Comparison of ENCODE assay signal across 8 cellular contexts in the genomic region with DNA sequence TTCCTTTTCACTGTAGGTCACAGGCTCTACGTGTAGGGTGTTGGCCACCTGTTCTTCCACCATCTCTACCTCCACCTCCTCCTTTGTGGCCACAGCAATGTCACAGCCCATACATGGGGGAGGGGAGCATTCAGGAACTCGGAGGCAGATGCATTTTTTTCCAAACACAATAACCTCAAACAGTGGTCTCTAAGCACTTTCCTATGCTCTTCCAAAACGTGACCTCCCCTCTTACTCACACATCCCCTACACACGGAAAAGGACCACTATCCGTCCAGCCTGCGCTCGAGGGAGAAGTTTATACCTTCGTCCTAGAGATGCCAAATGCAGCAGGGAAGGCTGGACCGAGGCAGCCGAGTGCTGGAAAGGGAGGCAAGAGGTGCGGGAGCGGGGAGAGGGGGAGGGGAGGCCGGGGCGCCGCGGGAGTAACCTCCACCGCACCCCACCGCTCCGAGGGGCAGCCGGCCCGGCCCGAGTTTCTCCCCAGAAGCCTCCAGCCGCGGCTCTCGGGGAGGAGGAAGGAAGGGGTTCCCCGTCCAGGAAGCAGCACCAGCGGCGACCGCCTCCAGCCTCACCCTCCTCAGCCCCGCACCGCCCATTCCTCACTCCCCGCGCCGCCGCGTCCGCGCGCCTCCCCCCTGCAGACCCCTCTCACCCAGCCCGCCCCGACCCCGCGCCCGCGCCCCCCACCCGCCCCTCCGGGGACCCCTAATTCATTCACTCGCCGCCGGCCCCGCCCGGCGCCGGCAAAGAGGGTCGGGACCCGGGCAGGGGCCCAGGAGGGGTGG. TPM values are rescaled to one million over a fixed set of nuclear protein-coding genes. Genes with fewer than 3 reads are reported as not detected.
A peak's percentile ranks its signal among the peaks of the same experiment; 100 is the strongest.
DNase-seq lines count a peak whose midpoint lies in the region; ATAC-seq and TF ChIP-seq lines count a peak whose summit lies in the region.

No MANE protein-coding gene starts in this region.

- in situ Hi-C loops in HAP-1 (cut with MboI; ENCODE audit: low sequenced_read_pairs), result no loop called here

- H3K4me3 Mint-ChIP-seq in activated CD4-positive, alpha-beta T cell treated with anti-CD3 and anti-CD28 coated beads, Interleukin-2, amount 10 ng/mL, durations not matched to agents 24 days and 14 days, result peak overlapping the region; percentile 86

- DNase-seq in HAP-1 (ENCODE audit: low spot score in 2 of 2), result peak; percentile 11 to 62
- peak; percentile 3 for DNase-seq in NCI-H1092 (lab: John Stamatoyannopoulos, UW)
- peak; percentile 89 for DNase-seq in activated CD4-positive, alpha-beta T cell treated with anti-CD3 and anti-CD28 coated beads, Interleukin-2, amount 10 ng/mL, durations not matched to agents 24 days and 14 days
- peak; percentile 82 for DNase-seq in coronary artery (ENCODE audit: low spot score)
- DNase-seq in right lobe of liver, result peak; percentile 72 to 81 (median 76)
- peak; percentile 49 for DNase-seq in stimulated activated CD4-positive, alpha-beta T cell treated with anti-CD3 and anti-CD28 coated beads, Interleukin-4, amount 100 ng/mL, for 24 hours

- peak overlapping the region; percentile 92 for H3K27ac Mint-ChIP-seq in activated CD4-positive, alpha-beta T cell treated with anti-CD3 and anti-CD28 coated beads, Interleukin-2, amount 10 ng/mL, durations not matched to agents 24 days and 14 days

- TF ChIP-seq POLR2A in right lobe of liver (IDR thresholded peaks at IDR 0.05), result no peak

- WGBS in right lobe of liver (ENCODE audit: insufficient coverage, low coverage, low lambda C conversion rate, missing lambda C conversion rate), result 0% methylated on average over 8 of the region's 56 CpGs

- intact Hi-C loops in activated CD4-positive, alpha-beta T cell treated with anti-CD3 and anti-CD28 coated beads, Interleukin-2, amount 10 ng/mL, durations not matched to agents 24 days and 14 days (cut with micrococcal nuclease), result loop anchor here (1.0 to 5.0 kb wide), 4 partner anchors 9 to 198 kb away; a partner anchor contains a TSS
- intact Hi-C loops in right lobe of liver (cut with DNase I), result no loop called here

- H3K27me3 ChIP-seq in HAP-1 (ENCODE audit: low read depth) (no peaks in the 10 kb centered on the region), right lobe of liver (no peaks in the 10 kb centered on the region)

- peak; percentile 26 to 39 (median 32) for ATAC-seq in right lobe of liver
- no peak for ATAC-seq in GM18520 (IDR thresholded peaks at IDR 0.05; ENCODE audit: unreplicated experiment)

- H3K4me3 ChIP-seq in HAP-1 (peak overlapping the region; percentile 73), coronary artery (peak overlapping the region; percentile 98), right lobe of liver (peak overlapping the region; percentile 83 to 94 (median 91))

- peaks cover 31% of the 10 kb centered on the region for H3K4me1 Mint-ChIP-seq in activated CD4-positive, alpha-beta T cell treated with anti-CD3 and anti-CD28 coated beads, Interleukin-2, amount 10 ng/mL, durations not matched to agents 24 days and 14 days

- no peaks in the 10 kb centered on the region for H3K9me3 ChIP-seq in ES-I3 (ENCODE audit: control insufficient read depth, insufficient read depth, low read length)
- no peaks in the 10 kb centered on the region for H3K9me3 ChIP-seq in HAP-1
- no peaks in the 10 kb centered on the region for H3K9me3 ChIP-seq in right lobe of liver

- TF ChIP-seq CTCF in coronary artery (IDR thresholded peaks at IDR 0.05), result no peak
- TF ChIP-seq CTCF in right lobe of liver (IDR thresholded peaks at IDR 0.05), result no peak

- H3K36me3 Mint-ChIP-seq in activated CD4-positive, alpha-beta T cell treated with anti-CD3 and anti-CD28 coated beads, Interleukin-2, amount 10 ng/mL, durations not matched to agents 24 days and 14 days (ENCODE audit: low read depth), result peaks cover 17% of the 10 kb centered on the region

- peak overlapping the region; percentile 69 for H3K9ac ChIP-seq in ES-I3 (ENCODE audit: low read depth, low read length)

- H3K36me3 ChIP-seq in ES-I3 (ENCODE audit: insufficient read depth, low read length) (no peaks in the 10 kb centered on the region), HAP-1 (replicated peaks) (peaks cover 9% of the 10 kb centered on the region), right lobe of liver (no peaks in the 10 kb centered on the region)

- peak overlapping the region; percentile 96 to 99 for H3K27ac ChIP-seq in coronary artery
- peak overlapping the region; percentile 89 to 97 (median 95) for H3K27ac ChIP-seq in right lobe of liver

- H3K4me1 ChIP-seq in ES-I3 (ENCODE audit: insufficient read depth, low read length) (no peaks in the 10 kb centered on the region), HAP-1 (peaks cover 13% of the 10 kb centered on the region), right lobe of liver (peaks cover 0 to 9% (median 0%) of the 10 kb centered on the region in 4 donors)

- H3K9me3 Mint-ChIP-seq in activated CD4-positive, alpha-beta T cell treated with anti-CD3 and anti-CD28 coated beads, Interleukin-2, amount 10 ng/mL, durations not matched to agents 24 days and 14 days, result no peaks in the 10 kb centered on the region

- H3K27me3 Mint-ChIP-seq in activated CD4-positive, alpha-beta T cell treated with anti-CD3 and anti-CD28 coated beads, Interleukin-2, amount 10 ng/mL, durations not matched to agents 24 days and 14 days, result peaks cover 9% of the 10 kb centered on the region

RNA-seq across cellular contexts. Expression of a gene that starts 0.6 kb away (rescaled TPM):
- total RNA-seq in activated CD4-positive, alpha-beta T cell treated with anti-CD3 and anti-CD28 coated beads, Interleukin-2, amount 10 ng/mL, durations not matched to agents 24 days and 14 days, result 26.4 and 27.4 TPM in 2 replicates
- total RNA-seq in right lobe of liver, result 10 to 100 TPM; 10.1 to 28.8 (median 10.9) TPM

RNA-seq across cellular contexts. Expression of a gene that starts 55.1 kb away (rescaled TPM):
- 9.9 TPM in 2 replicates for total RNA-seq in activated CD4-positive, alpha-beta T cell treated with anti-CD3 and anti-CD28 coated beads, Interleukin-2, amount 10 ng/mL, durations not matched to agents 24 days and 14 days
- 10 to 100 TPM; 29.9 to 50.2 (median 38.2) TPM for total RNA-seq in right lobe of liver

RNA-seq across cellular contexts. Expression of a gene that starts 55.2 kb away (rescaled TPM):
- not detected in 2 replicates for total RNA-seq in activated CD4-positive, alpha-beta T cell treated with anti-CD3 and anti-CD28 coated beads, Interleukin-2, amount 10 ng/mL, durations not matched to agents 24 days and 14 days
- total RNA-seq in right lobe of liver, result under 1 TPM in 1 of 6 experiments, not detected in 5; 0.39 TPM

Comparison
In these comparisons a context has a peak if more than half of its experiments do, and no peak if none do; other contexts are left out.
1. DNase-seq: peak in every context shown above with its lines; median percentile 89 in activated CD4-positive, alpha-beta T cell treated with anti-CD3 and anti-CD28 coated beads, Interleukin-2, amount 10 ng/mL, durations not matched to agents 24 days and 14 days; 82 in coronary artery; 76 in right lobe of liver; 49 in stimulated activated CD4-positive, alpha-beta T cell treated with anti-CD3 and anti-CD28 coated beads, Interleukin-4, amount 100 ng/mL, for 24 hours; 36 in HAP-1; 3 in NCI-H1092.